In the genomic region with DNA sequence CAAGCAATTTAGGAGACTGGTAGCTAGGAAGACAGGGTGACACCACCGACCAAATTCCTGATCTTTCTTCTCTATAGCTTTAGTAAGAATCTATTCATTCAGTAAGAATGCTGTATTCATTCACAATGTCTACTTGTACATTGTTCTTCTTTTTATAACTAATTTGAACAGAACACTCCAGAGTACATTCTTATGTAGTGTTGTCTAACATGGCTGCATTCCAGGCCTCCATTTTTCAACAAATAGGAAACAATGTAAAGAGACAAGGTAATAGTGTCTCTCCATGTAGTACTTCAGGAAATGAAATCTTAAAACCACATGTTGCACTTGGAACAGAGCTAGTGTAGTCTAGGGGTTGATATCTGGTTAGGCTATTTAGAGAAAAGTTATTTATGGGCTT, we compare ENCODE assay signal across 8 cellular contexts. TPM values are rescaled to one million over a fixed set of nuclear protein-coding genes. Genes with fewer than 3 reads are reported as not detected.
DNase-seq lines count a peak whose midpoint lies in the region; ATAC-seq and TF ChIP-seq lines count a peak whose summit lies in the region.

No MANE protein-coding gene starts in this region.

- POLR2A ChIA-PET in activated CD8-positive, alpha-beta T cell treated with anti-CD3 and anti-CD28 coated beads, Interleukin-2, amount 10 ng/mL, durations not matched to agents 7 days and 5 days (lab: Charles Lee): interaction anchor here (1.0 kb wide), 1 partner anchor 134 kb away, joined by 3 read pairs; no protein-coding TSS in a partner anchor

- H3K36me3 ChIP-seq in right atrium auricular region: no peaks in the 10 kb centered on the region
- H3K36me3 ChIP-seq in skeletal muscle tissue (ENCODE audit: control insufficient read depth in 3 of 3, insufficient read depth in 3 of 3, low read length in 3 of 3): peaks cover 0 to 2% (median 1%) of the 10 kb centered on the region in 3 donors
- H3K36me3 ChIP-seq in WERI-Rb-1: no peaks in the 10 kb centered on the region

- no peak overlapping the region for H3K14ac ChIP-seq in H9 (ENCODE audit: insufficient read depth, low read length)

- H3K18ac ChIP-seq in H9 (ENCODE audit: insufficient read length, low read depth, low read length): no peak overlapping the region

- no peak overlapping the region for H2AFZ ChIP-seq in H9 (ENCODE audit: low read length)

- H2BK12ac ChIP-seq in H9 (ENCODE audit: insufficient read length, low read depth, low read length): no peak overlapping the region

- peaks cover 50% of the 10 kb centered on the region for H3K79me2 ChIP-seq in H9 (ENCODE audit: insufficient read depth, low read length)

- TF ChIP-seq CTCF in H9 (conservative IDR thresholded peaks at IDR 0.05) (no peak), right atrium auricular region (IDR thresholded peaks at IDR 0.05) (no peak), WERI-Rb-1 (IDR thresholded peaks at IDR 0.05; ENCODE audit: low read depth, low read length) (no peak)

- peak overlapping the region; percentile 85 for H3K4me2 ChIP-seq in H9 (ENCODE audit: insufficient read depth, insufficient read length, low read length)

- H3K9me3 Mint-ChIP-seq in H9: peaks cover 0 to 3% of the 10 kb centered on the region in 2 experiments; a peak in 1 of 5 replicates
- no peaks in the 10 kb centered on the region for H3K9me3 Mint-ChIP-seq in activated CD8-positive, alpha-beta T cell treated with anti-CD3 and anti-CD28 coated beads, Interleukin-2, amount 10 ng/mL, durations not matched to agents 7 days and 5 days (ENCODE audit: insufficient read depth)

- H3K9me3 ChIP-seq in H9 (ENCODE audit: control insufficient read depth, low read depth, low read length): no peaks in the 10 kb centered on the region
- H3K9me3 ChIP-seq in right atrium auricular region: no peaks in the 10 kb centered on the region
- no peaks in the 10 kb centered on the region for H3K9me3 ChIP-seq in skeletal muscle tissue (ENCODE audit: control insufficient read depth in 3 of 3, low read length in 3 of 3)
- peaks cover under 1% of the 10 kb centered on the region for H3K9me3 ChIP-seq in WERI-Rb-1 (ENCODE audit: severe bottlenecking)

- H3K4me3 ChIP-seq in right atrium auricular region: peak overlapping the region; percentile 77 to 85
- peak overlapping the region; percentile 96 to 98 (median 98) for H3K4me3 ChIP-seq in skeletal muscle tissue (ENCODE audit: low read length in 3 of 3)
- H3K4me3 ChIP-seq in WERI-Rb-1 (ENCODE audit: low read depth, low read length): no peak overlapping the region

- H4K8ac ChIP-seq in H9 (replicated peaks; ENCODE audit: insufficient read length, low read depth, low read length): no peak overlapping the region

- H4K5ac ChIP-seq in H9 (ENCODE audit: insufficient read length, low read depth, low read length): no peak overlapping the region

- H3K27ac Mint-ChIP-seq in H9: peak overlapping the region; percentile 91 to 98 (median 97); a peak in 6 of 7 replicates
- H3K27ac Mint-ChIP-seq in activated CD8-positive, alpha-beta T cell treated with anti-CD3 and anti-CD28 coated beads, Interleukin-2, amount 10 ng/mL, durations not matched to agents 7 days and 5 days: peak overlapping the region; percentile 40

- peaks cover 34 to 48% (median 46%) of the 10 kb centered on the region in 3 experiments for H3K36me3 Mint-ChIP-seq in H9 (ENCODE audit: insufficient read depth in 1 of 3, low read depth in 3 of 3)
- peaks cover 15% of the 10 kb centered on the region for H3K36me3 Mint-ChIP-seq in activated CD8-positive, alpha-beta T cell treated with anti-CD3 and anti-CD28 coated beads, Interleukin-2, amount 10 ng/mL, durations not matched to agents 7 days and 5 days (ENCODE audit: low read depth)

- H3K9ac ChIP-seq in H9 (ENCODE audit: extremely low read depth, insufficient read length, low read length) (peak overlapping the region; percentile 89), skeletal muscle tissue (ENCODE audit: low read depth in 1 of 3, low read length in 3 of 3) (peak overlapping the region; percentile 92 to 96 (median 95))

- no peak overlapping the region for H2BK120ac ChIP-seq in H9 (ENCODE audit: low read depth, low read length, poor library complexity, severe bottlenecking)

- H3K4me1 Mint-ChIP-seq in H9: peaks cover 35 to 41% of the 10 kb centered on the region in 2 experiments
- H3K4me1 Mint-ChIP-seq in activated CD8-positive, alpha-beta T cell treated with anti-CD3 and anti-CD28 coated beads, Interleukin-2, amount 10 ng/mL, durations not matched to agents 7 days and 5 days (ENCODE audit: low read depth): peaks cover 44% of the 10 kb centered on the region

- H4K20me1 ChIP-seq in H9 (ENCODE audit: control insufficient read depth, insufficient read depth, insufficient read length): peaks cover 2% of the 10 kb centered on the region

- H2AK5ac ChIP-seq in H9 (ENCODE audit: insufficient read length, low read length): no peak overlapping the region

- no CpG with 5 or more reads among the region's 1 CpG for WGBS in H9 (ENCODE audit: extremely low coverage, insufficient read length, low lambda C conversion rate)

- H3K79me1 ChIP-seq in H9 (ENCODE audit: insufficient read depth, low read depth, low read length, poor library complexity, severe bottlenecking): no peaks in the 10 kb centered on the region

- H3K27ac ChIP-seq in H9 (ENCODE audit: insufficient read length, low read depth, low read length) (no peak overlapping the region), right atrium auricular region (peak overlapping the region; percentile 88 to 93), skeletal muscle tissue (ENCODE audit: low read depth, low read length) (peak overlapping the region; percentile 93), WERI-Rb-1 (no peak overlapping the region)

- CTCF ChIA-PET in activated CD8-positive, alpha-beta T cell treated with anti-CD3 and anti-CD28 coated beads, Interleukin-2, amount 10 ng/mL, durations not matched to agents 7 days and 5 days (lab: Charles Lee): interaction anchor here (0.7 to 3.1 kb wide), 6 partner anchors 43 to 120 kb away, joined by 3 to 10 read pairs (median 4); no protein-coding TSS in a partner anchor

- H3K4me3 Mint-ChIP-seq in H9: peak overlapping the region; percentile 95 to 96
- H3K4me3 Mint-ChIP-seq in activated CD8-positive, alpha-beta T cell treated with anti-CD3 and anti-CD28 coated beads, Interleukin-2, amount 10 ng/mL, durations not matched to agents 7 days and 5 days: peak overlapping the region; percentile 90

- no peak overlapping the region for H3T11ph ChIP-seq in H9 (ENCODE audit: low read length)

- no peaks in the 10 kb centered on the region for H3K27me3 ChIP-seq in H9 (ENCODE audit: insufficient read depth, low read length)
- no peaks in the 10 kb centered on the region for H3K27me3 ChIP-seq in right atrium auricular region
- no peaks in the 10 kb centered on the region for H3K27me3 ChIP-seq in skeletal muscle tissue (ENCODE audit: control insufficient read depth in 3 of 3, insufficient read depth in 3 of 3, low read length in 3 of 3)
- no peaks in the 10 kb centered on the region for H3K27me3 ChIP-seq in WERI-Rb-1 (ENCODE audit: insufficient read depth, low read depth, severe bottlenecking)

- H3K23ac ChIP-seq in H9 (ENCODE audit: insufficient read length, low read depth, low read length): no peak overlapping the region

- no peak overlapping the region for H3K56ac ChIP-seq in H9 (ENCODE audit: insufficient read length, low read depth, low read length)

- no peak overlapping the region for H3K4ac ChIP-seq in H9 (ENCODE audit: low read depth, low read length)

- no peaks in the 10 kb centered on the region; the same call in 1 of the 2 replicates for H3K27me3 Mint-ChIP-seq in H9 (ENCODE audit: low read depth)
- H3K27me3 Mint-ChIP-seq in activated CD8-positive, alpha-beta T cell treated with anti-CD3 and anti-CD28 coated beads, Interleukin-2, amount 10 ng/mL, durations not matched to agents 7 days and 5 days (ENCODE audit: low read depth): peaks cover 4% of the 10 kb centered on the region

- no peak overlapping the region for H2BK15ac ChIP-seq in H9 (ENCODE audit: low read depth, low read length)

- H3K4me1 ChIP-seq in H9 (ENCODE audit: insufficient read depth, low read length): peaks cover 4% of the 10 kb centered on the region; the same call in 1 of the 2 replicates
- H3K4me1 ChIP-seq in right atrium auricular region: peaks cover 0 to 47% of the 10 kb centered on the region in 2 donors
- H3K4me1 ChIP-seq in skeletal muscle tissue (ENCODE audit: control insufficient read depth in 3 of 3, insufficient read depth in 3 of 3, low read length in 3 of 3): peaks cover 12 to 30% (median 19%) of the 10 kb centered on the region in 3 donors

- H3K23me2 ChIP-seq in H9 (ENCODE audit: insufficient read length, low read depth, low read length, poor library complexity, severe bottlenecking): peaks cover 11% of the 10 kb centered on the region

- in situ Hi-C loops in KBM-7 (cut with MboI; ENCODE audit: low pct_unique_long_range_greater_than_20kb, low sequenced_read_pairs): no loop called here

- no peak overlapping the region for H2BK20ac ChIP-seq in H9 (ENCODE audit: low read depth, low read length, poor library complexity, severe bottlenecking)

- no peak for DNase-seq in H9
- no peak for DNase-seq in activated CD8-positive, alpha-beta T cell treated with anti-CD3 and anti-CD28 coated beads, Interleukin-2, amount 10 ng/mL, durations not matched to agents 7 days and 5 days
- no peak for DNase-seq in right atrium auricular region (ENCODE audit: low spot score)
- DNase-seq in NCI-H524 treated with DMSO at 0.1 percent for 48 hours (lab: John Stamatoyannopoulos, UW): no peak
- no peak for DNase-seq in GM19240 (ENCODE audit: insufficient read length, low spot score)
- DNase-seq in WERI-Rb-1: no peak
- DNase-seq in KBM-7: no peak

- no peak for ATAC-seq in activated CD8-positive, alpha-beta T cell treated with anti-CD3 and anti-CD28 coated beads, Interleukin-2, amount 10 ng/mL, durations not matched to agents 7 days and 5 days

- H4K91ac ChIP-seq in H9 (ENCODE audit: insufficient read length, low read depth, low read length): no peak overlapping the region

- H2BK5ac ChIP-seq in H9 (ENCODE audit: insufficient read length, low read length): no peak overlapping the region

RNA-seq across cellular contexts. Expression of gene VCL, which starts 1.8 kb away (rescaled TPM):
- total RNA-seq in H9 (2021): 291 and 296 TPM in 2 replicates
- total RNA-seq in activated CD8-positive, alpha-beta T cell treated with anti-CD3 and anti-CD28 coated beads, Interleukin-2, amount 10 ng/mL, durations not matched to agents 7 days and 5 days: 10 to 100 TPM; 31.2 to 33.2 TPM
- 100 to 1,000 TPM; 173 to 216 TPM for total RNA-seq in right atrium auricular region
- total RNA-seq in skeletal muscle tissue: 83.0 TPM

Comparison
In these comparisons a context has a peak if more than half of its experiments do, and no peak if none do; other contexts are left out.
1. H3K27ac ChIP-seq: peak in right atrium auricular region (2 of 2) and skeletal muscle tissue (single experiment); none in H9 (single experiment) and WERI-Rb-1 (single experiment).